In the genomic region with DNA sequence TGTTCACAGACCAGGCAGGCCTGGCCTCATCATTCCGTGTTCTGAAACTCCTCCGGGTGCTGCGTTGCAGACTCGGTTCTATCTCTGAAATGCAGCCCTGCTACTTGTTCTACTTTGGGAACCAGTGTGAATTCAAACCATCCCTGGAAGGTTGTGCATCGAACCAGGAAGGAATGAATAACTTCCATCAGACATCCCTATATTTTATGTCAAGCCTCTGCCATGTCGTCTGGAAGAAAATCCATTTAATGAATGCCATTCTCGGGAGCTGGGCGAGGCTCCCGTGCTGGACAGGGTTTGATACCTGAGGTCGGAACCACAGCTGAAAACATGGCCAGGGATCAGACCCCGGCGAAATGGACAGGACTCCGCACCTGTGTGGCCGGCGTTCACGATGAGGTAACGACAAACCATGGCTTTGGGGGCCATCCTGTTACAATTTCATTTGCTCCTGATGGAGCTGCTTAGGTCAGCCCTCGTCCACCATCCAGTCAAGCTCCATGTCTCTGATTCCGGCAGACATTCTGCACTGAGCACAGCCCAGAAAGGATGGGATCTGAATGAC, we compare ENCODE assay signal across 33 cellular contexts.
A peak's percentile ranks its signal among the peaks of the same experiment; 100 is the strongest.
DNase-seq lines count a peak whose midpoint lies in the region; ATAC-seq and TF ChIP-seq lines count a peak whose summit lies in the region.
"Had no signal": no experiment of that assay in that cellular context is flagged by ENCODE, and none has a peak within 500 bp of the region (broad histone marks: within the 10 kb centered on the region; RNA-seq: fewer than 3 reads in every experiment).

No MANE protein-coding gene starts in this region.

- H4K91ac ChIP-seq in neuronal stem cell (ENCODE audit: low read depth, low read length, poor library complexity): no peak overlapping the region

- no peak overlapping the region for H3K23ac ChIP-seq in neuronal stem cell (ENCODE audit: low read depth, low read length, poor library complexity)

- TF ChIP-seq CTCF in esophagus muscularis mucosa (IDR thresholded peaks at IDR 0.05): no peak

- intact Hi-C loops in esophagus muscularis mucosa (cut with DNase I): no loop called here
- intact Hi-C loops in posterior vena cava (cut with DNase I): loop anchor here in 1 of 2 donors (2.0 kb wide), 1 partner anchor 76 kb away; no protein-coding TSS in a partner anchor
- intact Hi-C loops in posterior cingulate gyrus (cut with DNase I): loop anchor here (5.0 kb wide), 1 partner anchor 916 kb away; no protein-coding TSS in a partner anchor

- peaks cover 0 to 12% (median 9%) of the 10 kb centered on the region in 4 donors for H3K4me1 ChIP-seq in esophagus muscularis mucosa
- H3K4me1 ChIP-seq in neuronal stem cell (ENCODE audit: control insufficient read depth in 2 of 2, insufficient read depth in 1 of 2, low read depth in 1 of 2, low read length in 2 of 2): peaks cover 0 to 2% of the 10 kb centered on the region in 2 donors
- H3K4me1 ChIP-seq: A549, BE2C, Caco-2 had no signal

- no peak for ATAC-seq in HG02798 (IDR thresholded peaks at IDR 0.05; ENCODE audit: poor library complexity, unreplicated experiment)
- no peak for ATAC-seq in GM21526 (IDR thresholded peaks at IDR 0.05; ENCODE audit: low FRiP score, unreplicated experiment)
- no peak for ATAC-seq in GM18511 (IDR thresholded peaks at IDR 0.05; ENCODE audit: unreplicated experiment)
- ATAC-seq: A549; CD8-positive, alpha-beta T cell had no signal

- TF ChIP-seq EP300 in esophagus muscularis mucosa (IDR thresholded peaks at IDR 0.05): no peak

- TF ChIP-seq POLR2A in esophagus muscularis mucosa (IDR thresholded peaks at IDR 0.05; ENCODE audit: low read depth): no peak

- H2BK12ac ChIP-seq in neuronal stem cell (ENCODE audit: low read length): no peak overlapping the region

- peak overlapping the region; percentile 17 for H3K18ac ChIP-seq in neuronal stem cell (ENCODE audit: low read length)

- H3K9me3 ChIP-seq in esophagus muscularis mucosa: peaks cover 0 to 3% (median 0%) of the 10 kb centered on the region in 4 donors
- H3K9me3 ChIP-seq in neuronal stem cell (replicated peaks in 1 of 2; ENCODE audit: control insufficient read depth in 2 of 2, insufficient read depth in 1 of 2, low read depth in 1 of 2, low read length in 2 of 2): peaks cover 0 to 2% of the 10 kb centered on the region in 2 donors
- H3K9me3 ChIP-seq: A549, BE2C, Caco-2 had no signal

- H2BK15ac ChIP-seq in neuronal stem cell (ENCODE audit: low read length): no peak overlapping the region

- no peak overlapping the region for H3K27ac ChIP-seq in esophagus muscularis mucosa (replicated peaks in 1 of 4)
- no peak overlapping the region for H3K27ac ChIP-seq in neuronal stem cell (replicated peaks; ENCODE audit: low read length)
- H3K27ac ChIP-seq: 22Rv1; A549; BLaER1; BLaER1 treated with 17β-estradiol and CSF1 and Interleukin-3, amounts not matched to agents 10 nM and 100 nM; C4-2B had no signal

- no peaks in the 10 kb centered on the region for H3K27me3 ChIP-seq in esophagus muscularis mucosa
- peaks cover 0 to 18% (median 0%) of the 10 kb centered on the region in 3 experiments for H3K27me3 ChIP-seq in neuronal stem cell (ENCODE audit: control insufficient read depth in 3 of 3, insufficient read depth in 3 of 3, low read depth in 1 of 3, low read length in 3 of 3)
- H3K27me3 ChIP-seq: BLaER1; BLaER1 treated with 17β-estradiol and CSF1 and Interleukin-3, amounts not matched to agents 10 nM and 100 nM had no signal

- no peaks in the 10 kb centered on the region for H3K36me3 ChIP-seq in esophagus muscularis mucosa
- H3K36me3 ChIP-seq in neuronal stem cell (replicated peaks in 1 of 2; ENCODE audit: control insufficient read depth in 2 of 2, insufficient read depth in 2 of 2, low read length in 2 of 2): no peaks in the 10 kb centered on the region
- H3K36me3 ChIP-seq: BE2C; BLaER1; BLaER1 treated with 17β-estradiol and CSF1 and Interleukin-3, amounts not matched to agents 10 nM and 100 nM had no signal

- H2BK5ac ChIP-seq in neuronal stem cell (ENCODE audit: low read length): no peak overlapping the region

- H3K4ac ChIP-seq in neuronal stem cell (ENCODE audit: low read length): no peak overlapping the region

- H3K9ac ChIP-seq in neuronal stem cell (ENCODE audit: low read depth, low read length, poor library complexity): no peak overlapping the region
- H3K9ac ChIP-seq: BLaER1; BLaER1 treated with 17β-estradiol and CSF1 and Interleukin-3, amounts not matched to agents 10 nM and 100 nM had no signal

- no peak overlapping the region for H2BK120ac ChIP-seq in neuronal stem cell (ENCODE audit: low read depth, low read length)

- H2AK5ac ChIP-seq in neuronal stem cell (ENCODE audit: low read depth, low read length): no peak overlapping the region

- H4K8ac ChIP-seq in neuronal stem cell (ENCODE audit: low read depth, low read length): no peak overlapping the region

- H3K4me2 ChIP-seq in neuronal stem cell (ENCODE audit: insufficient read depth, low read length, poor library complexity, severe bottlenecking): no peak overlapping the region
- H3K4me2 ChIP-seq: A549; BLaER1; BLaER1 treated with 17β-estradiol and CSF1 and Interleukin-3, amounts not matched to agents 10 nM and 100 nM had no signal

- H3K79me1 ChIP-seq in neuronal stem cell (ENCODE audit: low read depth, low read length): no peaks in the 10 kb centered on the region

- DNase-seq in esophagus muscularis mucosa (ENCODE audit: extremely low spot score) (peak; percentile 89), neuronal stem cell (ENCODE audit: low spot score) (no peak), posterior vena cava (ENCODE audit: low spot score) (peak; percentile 77), retina (peak; percentile 62), posterior cingulate gyrus (no peak)
- DNase-seq: 8988T; ACHN; AML-193; BE2C; C1 segment of cervical spinal cord; Caco-2; Calu3; CD4-positive, alpha-beta memory T cell; CD4-positive, alpha-beta T cell; CD4-positive, CD25-positive, alpha-beta regulatory T cell; CD8-positive, alpha-beta memory T cell; CD8-positive, alpha-beta T cell; COR-L47; DMS 273 treated with DMSO at 0.1 percent for 48 hours; DMS153; DMS53; DMS79; DMS79 treated with DMSO at 0.1 percent for 48 hours; DND-41; EL had no signal

- no peak overlapping the region for H3K14ac ChIP-seq in neuronal stem cell (ENCODE audit: low read length)

- H2AFZ ChIP-seq in neuronal stem cell (ENCODE audit: low read length): no peak overlapping the region

- WGBS in esophagus muscularis mucosa: 86% methylated on average over 19 of the region's 19 CpGs
- WGBS in neuronal stem cell (ENCODE audit: extremely low coverage in 2 of 2, insufficient read length in 2 of 2, insufficient replicate concordance in 1 of 2), 2 donors: no CpG with 5 or more reads among the region's 19 CpGs

- no peak overlapping the region for H3K4me3 ChIP-seq in esophagus muscularis mucosa
- H3K4me3 ChIP-seq in neuronal stem cell (ENCODE audit: low read length in 2 of 2): no peak overlapping the region
- H3K4me3 ChIP-seq: A549; BLaER1; BLaER1 treated with 17β-estradiol and CSF1 and Interleukin-3, amounts not matched to agents 10 nM and 100 nM had no signal

Comparison
In these comparisons a context has a peak if more than half of its experiments do, and no peak if none do; other contexts are left out.
1. DNase-seq: peak in esophagus muscularis mucosa (single experiment), posterior vena cava (single experiment) and retina (single experiment); none in neuronal stem cell (single experiment) and posterior cingulate gyrus (0 of 10).